24 cellular contexts compared by ENCODE assay signal in the genomic region with DNA sequence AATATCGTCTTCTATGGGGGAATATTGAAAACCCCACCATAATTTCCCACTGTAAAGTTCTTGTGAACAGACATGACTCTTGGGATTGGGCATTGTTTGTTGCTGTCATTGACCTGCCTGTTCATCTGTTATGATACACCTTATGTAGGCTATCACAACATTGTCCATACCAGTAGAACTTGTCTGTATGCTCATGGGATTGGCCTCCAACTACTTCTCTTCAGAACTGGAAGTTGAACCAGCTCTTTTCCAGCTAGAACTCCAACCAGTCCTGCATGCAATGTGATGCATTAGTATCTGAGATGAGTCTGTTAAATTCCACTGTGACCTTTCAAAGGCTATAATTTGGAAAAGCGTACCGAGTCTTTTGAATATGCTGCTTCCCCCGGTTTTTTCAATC.
DNase-seq lines count a peak whose midpoint lies in the region; ATAC-seq, FAIRE-seq and TF ChIP-seq lines count a peak whose summit lies in the region.
"Had no signal": no experiment of that assay in that cellular context is flagged by ENCODE, and none has a peak within 500 bp of the region (broad histone marks: within the 10 kb centered on the region; RNA-seq: fewer than 3 reads in every experiment).

No MANE protein-coding gene starts in this region.

- H3K79me2 ChIP-seq in hepatocyte, result no peaks in the 10 kb centered on the region

- H3K4me3 ChIP-seq in epithelial cell of esophagus (ENCODE audit: low read length) (no peak overlapping the region), hepatocyte (no peak overlapping the region), heart right ventricle (no peak overlapping the region)
- H3K4me3 ChIP-seq: A549; BLaER1 treated with 17β-estradiol and CSF1 and Interleukin-3, amounts not matched to agents 10 nM and 100 nM had no signal

- no peaks in the 10 kb centered on the region for H3K4me1 ChIP-seq in hepatocyte (ENCODE audit: insufficient read depth)
- peaks cover 0 to 3% (median 0%) of the 10 kb centered on the region in 9 donors for H3K4me1 ChIP-seq in heart right ventricle
- H3K4me1 ChIP-seq: A549, Caco-2 had no signal

- H3K27ac ChIP-seq in hepatocyte (peak overlapping the region; percentile 43), heart right ventricle (no peak overlapping the region)
- H3K27ac ChIP-seq: 22Rv1; A549; BLaER1 treated with 17β-estradiol and CSF1 and Interleukin-3, amounts not matched to agents 10 nM and 100 nM; C4-2B had no signal

- H3K36me3 Mint-ChIP-seq in nephron (ENCODE audit: low read depth), result no peaks in the 10 kb centered on the region
- H3K36me3 Mint-ChIP-seq in activated T-helper 2 cell treated with anti-CD3 and anti-CD28 coated beads, Interferon-gamma antibody, Interleukin-2, Interleukin-4, amounts not matched to agents 10 μg/mL and 5 μg/mL and 100 μg/mL, durations not matched to agents 14 hours and 24 hours and 36 hours (ENCODE audit: low read depth), result no peaks in the 10 kb centered on the region
- H3K36me3 Mint-ChIP-seq: CD8-positive, alpha-beta T cell had no signal

- peaks cover 3% of the 10 kb centered on the region for H3K27me3 Mint-ChIP-seq in nephron (ENCODE audit: low read depth)
- no peaks in the 10 kb centered on the region for H3K27me3 Mint-ChIP-seq in activated T-helper 2 cell treated with anti-CD3 and anti-CD28 coated beads, Interferon-gamma antibody, Interleukin-2, Interleukin-4, amounts not matched to agents 10 μg/mL and 5 μg/mL and 100 μg/mL, durations not matched to agents 14 hours and 24 hours and 36 hours (ENCODE audit: low read depth)
- H3K27me3 Mint-ChIP-seq: B cell had no signal

- H4K20me1 ChIP-seq in hepatocyte (ENCODE audit: insufficient read depth, poor library complexity, severe bottlenecking), result no peaks in the 10 kb centered on the region
- H4K20me1 ChIP-seq: BLaER1 treated with 17β-estradiol and CSF1 and Interleukin-3, amounts not matched to agents 10 nM and 100 nM had no signal

- no peaks in the 10 kb centered on the region for H3K9me2 ChIP-seq in hepatocyte (replicated peaks; ENCODE audit: insufficient read depth)

- H3K4me2 ChIP-seq in hepatocyte, result no peak overlapping the region
- H3K4me2 ChIP-seq: A549; BLaER1 treated with 17β-estradiol and CSF1 and Interleukin-3, amounts not matched to agents 10 nM and 100 nM had no signal

- H3K4me3 Mint-ChIP-seq in nephron, result no peak overlapping the region
- no peak overlapping the region for H3K4me3 Mint-ChIP-seq in activated T-helper 2 cell treated with anti-CD3 and anti-CD28 coated beads, Interferon-gamma antibody, Interleukin-2, Interleukin-4, amounts not matched to agents 10 μg/mL and 5 μg/mL and 100 μg/mL, durations not matched to agents 14 hours and 24 hours and 36 hours (ENCODE audit: low read depth)
- H3K4me3 Mint-ChIP-seq: B cell; CD4-positive, alpha-beta T cell; CD8-positive, alpha-beta T cell had no signal

- H3K27me3 ChIP-seq in hepatocyte, result no peaks in the 10 kb centered on the region
- H3K27me3 ChIP-seq in heart right ventricle, result no peaks in the 10 kb centered on the region
- H3K27me3 ChIP-seq: BLaER1 treated with 17β-estradiol and CSF1 and Interleukin-3, amounts not matched to agents 10 nM and 100 nM had no signal

- TF ChIP-seq POLR2A in H54 (IDR thresholded peaks at IDR 0.05; ENCODE audit: low read depth, low read length), result no peak

- H3K27ac Mint-ChIP-seq in nephron, result peak overlapping the region in 2 of 3 experiments; percentile 52 to 88
- no peak overlapping the region for H3K27ac Mint-ChIP-seq in activated T-helper 2 cell treated with anti-CD3 and anti-CD28 coated beads, Interferon-gamma antibody, Interleukin-2, Interleukin-4, amounts not matched to agents 10 μg/mL and 5 μg/mL and 100 μg/mL, durations not matched to agents 14 hours and 24 hours and 36 hours
- H3K27ac Mint-ChIP-seq: B cell; CD4-positive, alpha-beta T cell; CD8-positive, alpha-beta T cell had no signal

- DNase-seq in H54 (ENCODE audit: insufficient read length, low spot score) (no peak), epithelial cell of esophagus (ENCODE audit: low read depth) (peak; percentile 24), hepatocyte (ENCODE audit: low spot score) (no peak), heart right ventricle (no peak), NCI-H2196 treated with DMSO at 0.1 percent for 48 hours (lab: John Stamatoyannopoulos, UW; ENCODE audit: unreplicated experiment) (no peak), NCI-H345 (lab: John Stamatoyannopoulos, UW) (no peak)
- no peak for DNase-seq in activated T-helper 2 cell treated with anti-CD3 and anti-CD28 coated beads, Interferon-gamma antibody, Interleukin-2, Interleukin-4, amounts not matched to agents 10 μg/mL and 5 μg/mL and 100 μg/mL, durations not matched to agents 14 hours and 24 hours and 36 hours (ENCODE audit: low spot score)
- DNase-seq: AML-193; Caco-2; Calu3; CD4-positive, alpha-beta T cell; CD8-positive, alpha-beta T cell; DMS79 treated with DMSO at 0.1 percent for 48 hours; GF-D8 had no signal

- no peak for ATAC-seq in heart right ventricle
- ATAC-seq: A549; CD8-positive, alpha-beta T cell had no signal

- 88% methylated on average over 4 of the region's 4 CpGs for WGBS in hepatocyte (ENCODE audit: low lambda C conversion rate, missing lambda C conversion rate)
- 94 to 96% methylated on average over 4 of the region's 4 CpGs for WGBS in heart right ventricle, 2 donors

- TF ChIP-seq CTCF in epithelial cell of esophagus (IDR thresholded peaks at IDR 0.05; ENCODE audit: insufficient read depth, low read depth, low read length, missing control alignments) (no peak), hepatocyte (IDR thresholded peaks at IDR 0.05; ENCODE audit: poor library complexity) (no peak), nephron (IDR thresholded peaks at IDR 0.05; ENCODE audit: unreplicated experiment in 3 of 3) (no peak), heart right ventricle (IDR thresholded peaks at IDR 0.05) (no peak)

- H2AFZ ChIP-seq in hepatocyte, result no peak overlapping the region

- peaks cover 36% of the 10 kb centered on the region for H3K4me1 Mint-ChIP-seq in nephron
- no peaks in the 10 kb centered on the region for H3K4me1 Mint-ChIP-seq in activated T-helper 2 cell treated with anti-CD3 and anti-CD28 coated beads, Interferon-gamma antibody, Interleukin-2, Interleukin-4, amounts not matched to agents 10 μg/mL and 5 μg/mL and 100 μg/mL, durations not matched to agents 14 hours and 24 hours and 36 hours (ENCODE audit: low read depth)
- H3K4me1 Mint-ChIP-seq: B cell had no signal

- peak; percentile 11 for FAIRE-seq in H54 (lab: Jason Lieb, UNC)
- FAIRE-seq: D721Med, G401.6, GM12891, GM19239 had no signal

- intact Hi-C loops in heart right ventricle (cut with DNase I), result loop anchor here in 1 of 10 donors (5.0 kb wide), 1 partner anchor 95 kb away; no protein-coding TSS in a partner anchor
- intact Hi-C loops in activated T-helper 2 cell treated with anti-CD3 and anti-CD28 coated beads, Interferon-gamma antibody, Interleukin-2, Interleukin-4, amounts not matched to agents 10 μg/mL and 5 μg/mL and 100 μg/mL, durations not matched to agents 14 hours and 24 hours and 36 hours (cut with micrococcal nuclease), result no loop called here

- H3K36me3 ChIP-seq in hepatocyte (replicated peaks; ENCODE audit: insufficient read depth, low read depth) (no peaks in the 10 kb centered on the region), heart right ventricle (no peaks in the 10 kb centered on the region)
- H3K36me3 ChIP-seq: BLaER1 treated with 17β-estradiol and CSF1 and Interleukin-3, amounts not matched to agents 10 nM and 100 nM had no signal

- no peaks in the 10 kb centered on the region for H3K9me3 Mint-ChIP-seq in nephron
- H3K9me3 Mint-ChIP-seq in activated T-helper 2 cell treated with anti-CD3 and anti-CD28 coated beads, Interferon-gamma antibody, Interleukin-2, Interleukin-4, amounts not matched to agents 10 μg/mL and 5 μg/mL and 100 μg/mL, durations not matched to agents 14 hours and 24 hours and 36 hours, result no peaks in the 10 kb centered on the region
- H3K9me3 Mint-ChIP-seq: CD4-positive, alpha-beta T cell; CD8-positive, alpha-beta T cell had no signal

- no peaks in the 10 kb centered on the region for H3K9me3 ChIP-seq in hepatocyte (ENCODE audit: low read depth)
- H3K9me3 ChIP-seq in heart right ventricle, result no peaks in the 10 kb centered on the region
- H3K9me3 ChIP-seq: A549; BLaER1 treated with 17β-estradiol and CSF1 and Interleukin-3, amounts not matched to agents 10 nM and 100 nM; Caco-2 had no signal
